In the genomic region with DNA sequence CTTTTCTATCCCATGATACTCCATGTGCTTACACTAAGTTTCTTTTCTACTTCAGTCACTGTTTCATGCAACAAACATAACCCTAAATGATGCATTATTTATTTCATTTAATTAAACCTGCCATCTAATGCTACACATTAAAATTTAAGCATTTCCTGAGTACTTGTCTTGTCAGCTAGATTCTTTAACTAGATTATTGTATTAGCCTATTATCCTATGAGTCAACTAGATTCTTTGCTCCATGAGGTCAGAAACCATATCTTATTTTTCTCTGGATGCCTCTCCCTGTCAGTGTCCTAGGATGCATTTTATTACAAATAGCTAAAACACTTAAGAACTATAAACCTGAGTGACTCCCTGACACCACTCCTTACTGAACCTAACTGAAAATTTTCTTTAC, we compare ENCODE assay signal across 24 cellular contexts.
DNase-seq lines count a peak whose midpoint lies in the region; ATAC-seq, FAIRE-seq and TF ChIP-seq lines count a peak whose summit lies in the region.
"Had no signal": no experiment of that assay in that cellular context is flagged by ENCODE, and none has a peak within 500 bp of the region (broad histone marks: within the 10 kb centered on the region; RNA-seq: fewer than 3 reads in every experiment).

No MANE protein-coding gene starts in this region.

- peaks cover 84% of the 10 kb centered on the region for H3K4me1 Mint-ChIP-seq in HFFc6 (ENCODE audit: low read depth)
- no peaks in the 10 kb centered on the region for H3K4me1 Mint-ChIP-seq in type B pancreatic cell (ENCODE audit: unreplicated experiment)
- H3K4me1 Mint-ChIP-seq in activated naive CD8-positive, alpha-beta T cell treated with anti-CD3 and anti-CD28 coated beads for 36 hours, result no peaks in the 10 kb centered on the region
- H3K4me1 Mint-ChIP-seq: CD8-positive, alpha-beta memory T cell; central memory CD8-positive, alpha-beta T cell; stimulated activated naive CD8-positive, alpha-beta T cell treated with anti-CD3 and anti-CD28 coated beads, Interleukin-15, amount 100 ng/mL, for 72 hours had no signal

- H3K4me1 ChIP-seq in A549, result peaks cover 50% of the 10 kb centered on the region

- DNase-seq in A549 (ENCODE audit: low read depth in 1 of 2, low spot score in 1 of 2) (no peak), HFFc6 (peak; percentile 74), amniotic epithelial cell (ENCODE audit: low read depth) (peak; percentile 80), fibroblast of villous mesenchyme (ENCODE audit: low read depth) (peak; percentile 20), type B pancreatic cell (ENCODE audit: extremely low spot score, unreplicated experiment) (no peak), DMS53 (lab: John Stamatoyannopoulos, UW) (no peak)
- DNase-seq in activated naive CD8-positive, alpha-beta T cell treated with anti-CD3 and anti-CD28 coated beads for 36 hours, result no peak
- DNase-seq: activated CD4-positive, alpha-beta T cell treated with anti-CD3 and anti-CD28 coated beads, Interleukin-2, amount 50 U/mL, for 1 hour; activated T-cell treated with anti-CD3 and anti-CD28 coated beads for 4 hours; CD8-positive, alpha-beta memory T cell; H7; head of caudate nucleus; mesendoderm; NCI-H2081; NCI-H524; stimulated activated CD4-positive, alpha-beta T cell treated with anti-CD3 and anti-CD28 coated beads, Interleukin-15, amount 100 ng/mL, for 24 hours; stimulated activated naive CD8-positive, alpha-beta T cell treated with anti-CD3 and anti-CD28 coated beads, Interleukin-15, amount 100 ng/mL, for 72 hours had no signal

- peak overlapping the region; percentile 20; the same call in 2 of the 3 replicates for H3K4me2 ChIP-seq in A549

- POLR2A ChIA-PET in A549 (lab: Yijun Ruan, JAX), result interaction anchor here (1.0 kb wide), 1 partner anchor 51 kb away, joined by 3 read pairs; no protein-coding TSS in a partner anchor

- H3K27ac Mint-ChIP-seq in HFFc6 (peak overlapping the region; percentile 96), type B pancreatic cell (no peak overlapping the region)
- H3K27ac Mint-ChIP-seq in activated naive CD8-positive, alpha-beta T cell treated with anti-CD3 and anti-CD28 coated beads for 36 hours, result no peak overlapping the region
- H3K27ac Mint-ChIP-seq: activated naive CD4-positive, alpha-beta T cell treated with anti-CD3 and anti-CD28 coated beads, Interleukin-2, amount 50 U/mL, for 72 hours; CD8-positive, alpha-beta memory T cell; stimulated activated naive CD8-positive, alpha-beta T cell treated with anti-CD3 and anti-CD28 coated beads, Interleukin-15, amount 100 ng/mL, for 72 hours had no signal

- H3K9me3 Mint-ChIP-seq in HFFc6, result no peaks in the 10 kb centered on the region
- peaks cover 5% of the 10 kb centered on the region for H3K9me3 Mint-ChIP-seq in type B pancreatic cell
- H3K9me3 Mint-ChIP-seq in activated naive CD8-positive, alpha-beta T cell treated with anti-CD3 and anti-CD28 coated beads for 36 hours, result no peaks in the 10 kb centered on the region
- H3K9me3 Mint-ChIP-seq: CD8-positive, alpha-beta memory T cell had no signal

- no peak for TF ChIP-seq EP300 in A549 (IDR thresholded peaks at IDR 0.05)

- H3K4me3 ChIP-seq in A549 (no peak overlapping the region), fibroblast of villous mesenchyme (ENCODE audit: low read depth, low read length) (no peak overlapping the region)

- CTCF ChIA-PET in A549 (lab: Yijun Ruan, JAX), result no interaction called here

- TF ChIP-seq RAD21 in A549 (conservative IDR thresholded peaks at IDR 0.05 in 1 of 2, IDR thresholded peaks at IDR 0.05 in 1 of 2), result no peak

- H3K27me3 Mint-ChIP-seq in HFFc6 (ENCODE audit: insufficient read depth) (no peaks in the 10 kb centered on the region), type B pancreatic cell (no peaks in the 10 kb centered on the region)
- H3K27me3 Mint-ChIP-seq in activated naive CD8-positive, alpha-beta T cell treated with anti-CD3 and anti-CD28 coated beads for 36 hours, result no peaks in the 10 kb centered on the region
- H3K27me3 Mint-ChIP-seq: CD8-positive, alpha-beta memory T cell; central memory CD8-positive, alpha-beta T cell; stimulated activated naive CD8-positive, alpha-beta T cell treated with anti-CD3 and anti-CD28 coated beads, Interleukin-15, amount 100 ng/mL, for 72 hours had no signal

- no peak for TF ChIP-seq POLR2A in A549 (IDR thresholded peaks at IDR 0.05; ENCODE audit: low read length)

- H3K27ac ChIP-seq in A549, result peak overlapping the region; percentile 23 to 89; a peak in 5 of 6 replicates

- no peak for TF ChIP-seq CTCF in A549 (IDR thresholded peaks at IDR 0.05)
- no peak for TF ChIP-seq CTCF in HFFc6 (IDR thresholded peaks at IDR 0.05)
- no peak for TF ChIP-seq CTCF in fibroblast of villous mesenchyme (IDR thresholded peaks at IDR 0.05; ENCODE audit: insufficient read depth, low read depth, low read length)
- no peak for TF ChIP-seq CTCF in type B pancreatic cell (conservative IDR thresholded peaks at IDR 0.05)

- H3K9me3 ChIP-seq in A549, result no peaks in the 10 kb centered on the region

- H3K36me3 Mint-ChIP-seq in HFFc6 (ENCODE audit: low read depth), result no peaks in the 10 kb centered on the region
- H3K36me3 Mint-ChIP-seq in type B pancreatic cell, result no peaks in the 10 kb centered on the region
- H3K36me3 Mint-ChIP-seq in activated naive CD8-positive, alpha-beta T cell treated with anti-CD3 and anti-CD28 coated beads for 36 hours, result no peaks in the 10 kb centered on the region
- H3K36me3 Mint-ChIP-seq: activated naive CD4-positive, alpha-beta T cell treated with anti-CD3 and anti-CD28 coated beads, Interleukin-2, amount 50 U/mL, for 72 hours; CD8-positive, alpha-beta memory T cell had no signal

- H3K4me3 Mint-ChIP-seq in HFFc6, result peak overlapping the region; percentile 55
- H3K4me3 Mint-ChIP-seq in type B pancreatic cell, result no peak overlapping the region
- H3K4me3 Mint-ChIP-seq in activated naive CD8-positive, alpha-beta T cell treated with anti-CD3 and anti-CD28 coated beads for 36 hours, result no peak overlapping the region
- H3K4me3 Mint-ChIP-seq: CD8-positive, alpha-beta memory T cell; central memory CD8-positive, alpha-beta T cell; nephron; stimulated activated naive CD8-positive, alpha-beta T cell treated with anti-CD3 and anti-CD28 coated beads, Interleukin-15, amount 100 ng/mL, for 72 hours had no signal

- ATAC-seq in A549 (no peak), HG03378 (IDR thresholded peaks at IDR 0.05; ENCODE audit: unreplicated experiment) (no peak)
- ATAC-seq: activated naive CD4-positive, alpha-beta T cell treated with anti-CD3 and anti-CD28 coated beads, Interleukin-2, amount 50 U/mL, for 72 hours; stimulated activated naive CD8-positive, alpha-beta T cell treated with anti-CD3 and anti-CD28 coated beads, Interleukin-15, amount 100 ng/mL, for 72 hours had no signal

- FAIRE-seq in A549 (lab: Jason Lieb, UNC), result no peak
- FAIRE-seq: A204.1, GM12891, islet of Langerhans had no signal

TF ChIP-seq in A549, 52 proteins besides CTCF, POLR2A, EP300 and RAD21:
- TF ChIP-seq HOXB13 (CRISPR knock-in tag; IDR thresholded peaks at IDR 0.05; ENCODE audit: low read depth) (no peak), PHF8 (IDR thresholded peaks at IDR 0.05; ENCODE audit: borderline replicate concordance, low read depth) (no peak), FOSB (CRISPR knock-in tag; IDR thresholded peaks at IDR 0.05) (no peak), KDM5A (IDR thresholded peaks at IDR 0.05) (no peak), SMC3 (IDR thresholded peaks at IDR 0.05) (no peak), EHF (CRISPR knock-in tag; IDR thresholded peaks at IDR 0.05) (no peak), CBX2 (IDR thresholded peaks at IDR 0.05; ENCODE audit: borderline replicate concordance, low read depth) (no peak), MAFK (IDR thresholded peaks at IDR 0.05; ENCODE audit: partially characterized antibody) (no peak), ZNF302 (CRISPR knock-in tag; IDR thresholded peaks at IDR 0.05) (no peak), CEBPB (IDR thresholded peaks at IDR 0.05) (no peak), RFX5 (IDR thresholded peaks at IDR 0.05) (no peak), ESRRA (IDR thresholded peaks at IDR 0.05; ENCODE audit: borderline replicate concordance, low read length) (no peak), MAZ (IDR thresholded peaks at IDR 0.05; ENCODE audit: borderline replicate concordance, low read depth, low read length) (no peak), TP53 (CRISPR knock-in tag; IDR thresholded peaks at IDR 0.05) (no peak), CHD4 (IDR thresholded peaks at IDR 0.05; ENCODE audit: borderline replicate concordance) (no peak), FOXS1 (CRISPR knock-in tag; IDR thresholded peaks at IDR 0.05) (no peak), TFCP2L1 (CRISPR knock-in tag; IDR thresholded peaks at IDR 0.05) (no peak), HOXA7 (CRISPR knock-in tag; IDR thresholded peaks at IDR 0.05) (no peak)
- TF ChIP-seq, protein P1, sequence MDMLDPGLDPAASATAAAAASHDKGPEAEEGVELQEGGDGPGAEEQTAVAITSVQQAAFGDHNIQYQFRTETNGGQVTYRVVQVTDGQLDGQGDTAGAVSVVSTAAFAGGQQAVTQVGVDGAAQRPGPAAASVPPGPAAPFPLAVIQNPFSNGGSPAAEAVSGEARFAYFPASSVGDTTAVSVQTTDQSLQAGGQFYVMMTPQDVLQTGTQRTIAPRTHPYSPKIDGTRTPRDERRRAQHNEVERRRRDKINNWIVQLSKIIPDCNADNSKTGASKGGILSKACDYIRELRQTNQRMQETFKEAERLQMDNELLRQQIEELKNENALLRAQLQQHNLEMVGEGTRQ (IDR thresholded peaks at IDR 0.05), result no peak

Comparison
In these comparisons a context has a peak if more than half of its experiments do, and no peak if none do; other contexts are left out.
1. DNase-seq: peak in HFFc6 (single experiment), amniotic epithelial cell (single experiment) and fibroblast of villous mesenchyme (single experiment); none in A549 (0 of 2), type B pancreatic cell (single experiment), DMS53 (single experiment) and activated naive CD8-positive, alpha-beta T cell treated with anti-CD3 and anti-CD28 coated beads for 36 hours (single experiment).